16 cellular contexts compared by ENCODE assay signal in the genomic region with DNA sequence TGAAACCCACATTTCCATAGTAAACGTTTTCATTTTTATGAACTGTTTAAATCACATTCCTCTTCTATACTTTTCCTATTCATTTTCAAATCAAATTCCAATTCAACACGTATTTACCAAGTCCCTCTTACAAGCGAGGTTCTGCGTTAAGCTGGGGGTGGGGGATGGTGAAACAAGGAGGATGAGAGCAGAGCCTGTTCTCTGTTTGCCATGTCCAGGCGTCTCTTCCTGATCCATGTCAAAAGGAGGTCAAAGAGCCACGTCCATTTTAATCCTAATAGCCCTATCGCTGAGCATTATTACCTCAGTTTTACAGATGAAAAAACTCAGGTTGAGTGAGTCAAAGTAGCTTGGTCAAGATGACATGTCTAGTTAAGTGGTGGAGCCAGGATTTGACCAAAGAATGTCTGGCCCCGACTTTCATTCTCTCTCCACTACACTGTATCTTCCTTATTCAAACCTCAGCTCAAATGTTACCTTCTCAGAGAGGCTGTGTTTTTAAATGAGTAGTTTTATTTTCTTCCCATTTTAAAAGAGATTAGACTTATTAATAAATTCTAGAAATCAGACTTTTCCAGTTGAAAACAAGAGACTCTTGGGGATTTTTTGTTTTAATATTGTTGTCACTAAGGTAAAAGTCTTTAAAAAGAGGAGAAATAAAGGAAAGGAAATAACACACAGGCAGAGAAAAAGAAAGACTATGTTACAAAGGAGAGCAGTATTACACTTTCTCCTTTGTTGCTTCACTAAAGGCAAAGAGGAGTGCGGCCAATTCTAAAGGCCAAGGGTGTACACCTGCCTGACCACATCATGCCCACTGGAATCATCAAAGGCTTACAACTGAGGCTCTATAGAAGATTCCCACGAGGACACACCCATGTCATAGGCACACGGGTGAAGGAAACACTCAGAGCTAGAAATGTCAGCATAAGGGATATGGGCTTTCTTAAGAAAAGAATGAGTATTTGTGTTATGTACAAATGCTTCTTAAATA. TPM values are rescaled to one million over a fixed set of nuclear protein-coding genes. Genes with fewer than 3 reads are reported as not detected.
DNase-seq lines count a peak whose midpoint lies in the region; ATAC-seq, FAIRE-seq and TF ChIP-seq lines count a peak whose summit lies in the region.
"Had no signal": no experiment of that assay in that cellular context is flagged by ENCODE, and none has a peak within 500 bp of the region (broad histone marks: within the 10 kb centered on the region; RNA-seq: fewer than 3 reads in every experiment).

No MANE protein-coding gene starts in this region.

- no peak for ATAC-seq in GM21526 (IDR thresholded peaks at IDR 0.05; ENCODE audit: low FRiP score, unreplicated experiment)

- no peak overlapping the region for H3K4ac ChIP-seq in H1 (replicated peaks; ENCODE audit: insufficient read length, low read depth, low read length)

- no peaks in the 10 kb centered on the region for H3K79me1 ChIP-seq in H1 (ENCODE audit: low read depth, low read length)

- H3K27me3 Mint-ChIP-seq in CD8-positive, alpha-beta memory T cell, result peaks cover 0 to 2% of the 10 kb centered on the region in 2 donors

- H3K36me3 ChIP-seq in CD8-positive, alpha-beta memory T cell (ENCODE audit: insufficient read depth, low read length), result no peaks in the 10 kb centered on the region
- H3K36me3 ChIP-seq in KOPT-K1 (ENCODE audit: insufficient read depth, low read length) (no peaks in the 10 kb centered on the region), H1 (ENCODE audit: control insufficient read depth in 2 of 4, insufficient read depth in 4 of 4, low read length in 3 of 4) (no peaks in the 10 kb centered on the region)
- H3K36me3 ChIP-seq: right atrium auricular region, uterus had no signal

- no peak overlapping the region for H2BK20ac ChIP-seq in H1 (ENCODE audit: low read length)

- no peak overlapping the region; the same call in 1 of the 2 replicates for H3K18ac ChIP-seq in H1 (ENCODE audit: extremely low read depth, low read length)

- DNase-seq in CD8-positive, alpha-beta memory T cell, result no peak
- DNase-seq in H1 (ENCODE audit: low read depth in 1 of 2, low spot score in 2 of 2) (peak in 1 of 2 experiments; percentile 7), myocyte (ENCODE audit: low read depth) (peak; percentile 32), kidney tubule cell (ENCODE audit: low spot score) (no peak), HuH-7.5 (ENCODE audit: low spot score) (no peak)
- DNase-seq in activated CD8-positive, alpha-beta memory T cell treated with anti-CD3 and anti-CD28 coated beads, Interleukin-2, amount 50 U/mL, for 4 hours, result no peak
- DNase-seq: activated T-cell treated with anti-CD3 and anti-CD28 coated beads, Interleukin-2, amount 50 U/mL, for 48 hours; DMS53; NCI-H2081 treated with DMSO at 0.1 percent for 48 hours; NK-92 treated with Interleukin-12 subunit alpha and Interleukin-12 subunit beta, amount 100 ng/mL, for 24 hours; stimulated activated naive CD4-positive, alpha-beta T cell; uterus had no signal

- peak overlapping the region; percentile 46 to 72 for H3K4me2 ChIP-seq in H1 (ENCODE audit: insufficient read depth in 1 of 2, low read depth in 2 of 2, low read length in 2 of 2)

- peak overlapping the region in 7 of 8 donors; percentile 7 to 96 (median 71) for H3K27ac Mint-ChIP-seq in CD8-positive, alpha-beta memory T cell

- H2AFZ ChIP-seq in H1 (ENCODE audit: low read length), result peak overlapping the region; percentile 27; the same call in 1 of the 2 replicates

- 0 out of 2 replicates have a peak overlapping the region, but pooled peaks have one; percentile 85 for H2AK5ac ChIP-seq in H1 (ENCODE audit: low read depth, low read length)

- H3K4me3 Mint-ChIP-seq in CD8-positive, alpha-beta memory T cell, result peak overlapping the region in 5 of 7 donors; percentile 6 to 46 (median 35)

- peaks cover 0 to 9% of the 10 kb centered on the region in 2 experiments; a peak in 2 of 4 replicates for H3K79me2 ChIP-seq in H1 (ENCODE audit: control insufficient read depth in 1 of 2, insufficient read depth in 2 of 2, low read length in 2 of 2)

- H3K4me1 ChIP-seq in CD8-positive, alpha-beta memory T cell (ENCODE audit: insufficient read depth, low read length), result peaks cover 43% of the 10 kb centered on the region
- peaks cover 0 to 7% (median 4%) of the 10 kb centered on the region in 4 experiments; a peak in 2 of 7 replicates for H3K4me1 ChIP-seq in H1 (replicated peaks in 1 of 4; ENCODE audit: control insufficient read depth in 3 of 4, insufficient read depth in 4 of 4, low read length in 3 of 4)
- H3K4me1 ChIP-seq: uterus had no signal

- no peak for TF ChIP-seq CTCF in H1 (IDR thresholded peaks at IDR 0.05; ENCODE audit: control extremely low read depth in 1 of 3, insufficient read depth in 1 of 3, low read depth in 1 of 3, low read length in 3 of 3)

- no peak overlapping the region for H3K14ac ChIP-seq in H1 (ENCODE audit: insufficient read length)

- no peak overlapping the region for H2BK5ac ChIP-seq in H1 (ENCODE audit: low read depth, low read length)

- no peaks in the 10 kb centered on the region; the same call in 1 of the 2 replicates for H3K23me2 ChIP-seq in H1 (ENCODE audit: low read depth, low read length)

- no peak overlapping the region for H2BK120ac ChIP-seq in H1 (replicated peaks; ENCODE audit: low read depth, low read length)

- H4K8ac ChIP-seq in H1 (ENCODE audit: extremely low read depth, insufficient read depth, low read length), result no peak overlapping the region

- CTCF ChIA-PET in CD8-positive, alpha-beta memory T cell (lab: Charles Lee), result no interaction called here
- CTCF ChIA-PET in H1 (lab: Charles Lee; ENCODE audit: partially characterized antibody), result no interaction called here

- H3K4me3 ChIP-seq in CD8-positive, alpha-beta memory T cell (ENCODE audit: low read length), result no peak overlapping the region
- peak overlapping the region in 1 of 4 experiments; percentile 40; a peak in 2 of 8 replicates for H3K4me3 ChIP-seq in H1 (ENCODE audit: extremely low read depth in 1 of 4, insufficient read depth in 2 of 4, low read depth in 3 of 4, low read length in 4 of 4)
- H3K4me3 ChIP-seq: right atrium auricular region, uterus had no signal

- peaks cover 0 to 2% (median 0%) of the 10 kb centered on the region in 3 donors for H3K36me3 Mint-ChIP-seq in CD8-positive, alpha-beta memory T cell

- no peak overlapping the region; the same call in none of the 2 replicates for H2BK12ac ChIP-seq in H1 (ENCODE audit: low read depth, low read length)

- TF ChIP-seq POLR2A in H1 (IDR thresholded peaks at IDR 0.05; ENCODE audit: control extremely low read depth in 1 of 2, low read depth in 2 of 2, low read length in 2 of 2), result no peak

- H4K20me1 ChIP-seq in H1 (replicated peaks in 1 of 2; ENCODE audit: control insufficient read depth in 1 of 2, insufficient read depth in 2 of 2, low read length in 2 of 2), result no peaks in the 10 kb centered on the region

- H2BK15ac ChIP-seq in H1 (ENCODE audit: low read length), result no peak overlapping the region

- H3K56ac ChIP-seq in H1 (replicated peaks; ENCODE audit: insufficient read length, low read depth, low read length), result no peak overlapping the region

- no peak for TF ChIP-seq RAD21 in H1 (IDR thresholded peaks at IDR 0.05 in 1 of 2, conservative IDR thresholded peaks at IDR 0.05 in 1 of 2; ENCODE audit: low read depth in 2 of 2, low read length in 2 of 2)

- H4K91ac ChIP-seq in H1 (replicated peaks; ENCODE audit: insufficient read length, low read length), result peak overlapping the region; percentile 29

- FAIRE-seq in H1 (lab: Jason Lieb, UNC), result peak; percentile 78
- FAIRE-seq: keratinocyte had no signal

- no peak overlapping the region for H4K5ac ChIP-seq in H1 (ENCODE audit: insufficient read length, low read depth, low read length)

- POLR2A ChIA-PET in CD8-positive, alpha-beta memory T cell (lab: Charles Lee), result no interaction called here
- POLR2A ChIA-PET in H1 (lab: Charles Lee; ENCODE audit: partially characterized antibody), result interaction anchor here (0.7 to 1.2 kb wide), 3 partner anchors 20 to 260 kb away, joined by 3 to 4 read pairs (median 3); no protein-coding TSS in a partner anchor

- no peak for TF ChIP-seq EP300 in H1 (IDR thresholded peaks at IDR 0.05; ENCODE audit: borderline replicate concordance in 1 of 2, low read depth in 2 of 2, low read length in 2 of 2)

- no peaks in the 10 kb centered on the region for H3K27me3 ChIP-seq in CD8-positive, alpha-beta memory T cell (ENCODE audit: insufficient read depth, low read length, poor library complexity, severe bottlenecking)
- no peaks in the 10 kb centered on the region for H3K27me3 ChIP-seq in H1 (replicated peaks in 1 of 4; ENCODE audit: control insufficient read depth in 3 of 4, extremely low read depth in 1 of 4, insufficient read depth in 3 of 4, low read length in 3 of 4)
- H3K27me3 ChIP-seq: right atrium auricular region, uterus had no signal

- H3K9me3 Mint-ChIP-seq in CD8-positive, alpha-beta memory T cell, result no peaks in the 10 kb centered on the region

- H3K27ac ChIP-seq in CD8-positive, alpha-beta memory T cell (ENCODE audit: low read depth, low read length), result no peak overlapping the region
- peak overlapping the region; percentile 47 for H3K27ac ChIP-seq in KOPT-K1 (ENCODE audit: low read depth, low read length, poor library complexity, severe bottlenecking)
- H3K27ac ChIP-seq in H1 (ENCODE audit: low read depth, low read length), result no peak overlapping the region
- H3K27ac ChIP-seq: uterus had no signal

- H3K23ac ChIP-seq in H1 (ENCODE audit: insufficient read length), result no peak overlapping the region

- peaks cover 70 to 88% (median 85%) of the 10 kb centered on the region in 3 donors for H3K4me1 Mint-ChIP-seq in CD8-positive, alpha-beta memory T cell

- H3K9me3 ChIP-seq in CD8-positive, alpha-beta memory T cell (ENCODE audit: low read length), result no peaks in the 10 kb centered on the region
- peaks cover 4% of the 10 kb centered on the region for H3K9me3 ChIP-seq in KOPT-K1 (ENCODE audit: insufficient read depth, low read length, poor library complexity, severe bottlenecking)
- H3K9me3 ChIP-seq in H1 (ENCODE audit: insufficient read depth in 2 of 2, low read depth in 1 of 2, low read length in 1 of 2), result no peaks in the 10 kb centered on the region
- H3K9me3 ChIP-seq: right atrium auricular region, uterus had no signal

- peak overlapping the region in 1 of 4 experiments; percentile 53; a peak in 1 of 7 replicates for H3K9ac ChIP-seq in H1 (replicated peaks in 1 of 4; ENCODE audit: extremely low read depth in 1 of 4, low read depth in 3 of 4, low read length in 3 of 4)

- WGBS in H1 (ENCODE audit: extremely low coverage in 1 of 2, insufficient coverage in 1 of 2, insufficient read length in 1 of 2, insufficient replicate concordance in 2 of 2, low coverage in 1 of 2, low lambda C conversion rate in 2 of 2, missing lambda C conversion rate in 1 of 2), 2 experiments, result 32 to 100% methylated on average over 1 to 11 of the region's 11 CpGs

RNA-seq across cellular contexts. Expression of a gene that starts 42.4 kb away (rescaled TPM):
- 10 to 100 TPM; 31.0 to 37.3 TPM for total RNA-seq in CD8-positive, alpha-beta memory T cell
- polyA plus RNA-seq in CD8-positive, alpha-beta memory T cell, result 15.8 TPM
- 24.7 and 27.9 TPM in 2 replicates for total RNA-seq in H1 (2021; fragmentation: NEBNext Ultra II Directional; extraction: Animal tissue kit (Norgen Biotek cat#: 25700))
- polyA plus RNA-seq in H1 (2011; rRNA removed), result 8.9 and 11.4 TPM in 2 replicates
- 13.9 TPM for polyA plus RNA-seq in H1 (2011; cell fraction: cytosol; rRNA removed)
- 31.2 TPM for polyA plus RNA-seq in H1 (2011; cell fraction: nucleus; rRNA removed)
- polyA plus RNA-seq in H1 (2012, experiment 1 of 2), result 11.3 to 15.5 TPM (median 12.0 TPM) in 4 replicates
- polyA plus RNA-seq in H1 (2012, experiment 2 of 2), result 0.39 TPM
- 18.5 TPM for polyA plus RNA-seq in H1 (2013, experiment 1 of 2)
- polyA plus RNA-seq in H1 (2013, experiment 2 of 2), result 17.2 TPM
- polyA minus RNA-seq in H1 (2011; rRNA and poly(A)+ RNA removed), result 54.8 and 93.0 TPM in 2 replicates
- 16.1 TPM for polyA minus RNA-seq in H1 (2011; cell fraction: cytosol; rRNA and poly(A)+ RNA removed)
- polyA minus RNA-seq in H1 (2011; cell fraction: nucleus; rRNA and poly(A)+ RNA removed), result 47.4 TPM
- 27.0 and 30.1 TPM in 2 replicates for total RNA-seq in myocyte
- 13.9 TPM for polyA plus RNA-seq in myocyte (2012)
